Comparison of ENCODE assay signal across 8 cellular contexts in genomic region chr20:17571967-17572638, GRCh38. TPM values are rescaled to one million over a fixed set of nuclear protein-coding genes. Genes with fewer than 3 reads are reported as not detected.
DNase-seq lines count a peak whose midpoint lies in the region; ATAC-seq and TF ChIP-seq lines count a peak whose summit lies in the region.

No MANE protein-coding gene starts in this region.

- TF ChIP-seq CTCF in astrocyte of the spinal cord (IDR thresholded peaks at IDR 0.05; ENCODE audit: low read depth, low read length) = no peak
- TF ChIP-seq CTCF in lung (IDR thresholded peaks at IDR 0.05; ENCODE audit: control extremely low read depth, extremely low read depth) = no peak

- ATAC-seq in stimulated activated naive CD8-positive, alpha-beta T cell treated with anti-CD3 and anti-CD28 coated beads, Interleukin-15, amount 100 ng/mL, for 72 hours = no peak
- ATAC-seq in lung (ENCODE audit: insufficient read depth, low FRiP score) (no peak), esophagus mucosa (no peak), GM18511 (IDR thresholded peaks at IDR 0.05; ENCODE audit: unreplicated experiment) (no peak)

- peaks cover 9 to 19% of the 10 kb centered on the region in 2 donors for H3K4me1 ChIP-seq in lung (ENCODE audit: control insufficient read depth in 2 of 2, insufficient read depth in 2 of 2, low read length in 2 of 2)

- no peak for DNase-seq in stimulated activated naive CD8-positive, alpha-beta T cell treated with anti-CD3 and anti-CD28 coated beads, Interleukin-15, amount 100 ng/mL, for 72 hours
- DNase-seq in astrocyte of the spinal cord (ENCODE audit: low read depth, low spot score) (no peak), lung (ENCODE audit: low spot score) (no peak), Ammon's horn (ENCODE audit: low spot score) (no peak), NCI-H187 treated with DMSO at 0.1 percent for 48 hours (lab: John Stamatoyannopoulos, UW) (no peak)

- peaks cover 0 to 3% of the 10 kb centered on the region in 2 donors for H3K36me3 ChIP-seq in lung (ENCODE audit: control insufficient read depth in 2 of 2, insufficient read depth in 2 of 2, low read length in 2 of 2)

- H3K9me3 Mint-ChIP-seq in stimulated activated naive CD8-positive, alpha-beta T cell treated with anti-CD3 and anti-CD28 coated beads, Interleukin-15, Interleukin-2, amounts not matched to agents 100 ng/mL and 50 ng/mL, for 24 hours = no peaks in the 10 kb centered on the region
- no peaks in the 10 kb centered on the region for H3K9me3 Mint-ChIP-seq in stimulated activated naive CD8-positive, alpha-beta T cell treated with anti-CD3 and anti-CD28 coated beads, Interleukin-15, amount 100 ng/mL, for 72 hours

- peak overlapping the region; percentile 86 for H3K4me3 Mint-ChIP-seq in stimulated activated naive CD8-positive, alpha-beta T cell treated with anti-CD3 and anti-CD28 coated beads, Interleukin-15, Interleukin-2, amounts not matched to agents 100 ng/mL and 50 ng/mL, for 24 hours
- peak overlapping the region in 1 of 2 donors; percentile 92 for H3K4me3 Mint-ChIP-seq in stimulated activated naive CD8-positive, alpha-beta T cell treated with anti-CD3 and anti-CD28 coated beads, Interleukin-15, amount 100 ng/mL, for 72 hours

- peaks cover 33% of the 10 kb centered on the region for H3K4me1 Mint-ChIP-seq in stimulated activated naive CD8-positive, alpha-beta T cell treated with anti-CD3 and anti-CD28 coated beads, Interleukin-15, Interleukin-2, amounts not matched to agents 100 ng/mL and 50 ng/mL, for 24 hours (ENCODE audit: low read depth)
- H3K4me1 Mint-ChIP-seq in stimulated activated naive CD8-positive, alpha-beta T cell treated with anti-CD3 and anti-CD28 coated beads, Interleukin-15, amount 100 ng/mL, for 72 hours = peaks cover 32% of the 10 kb centered on the region

- H3K36me3 Mint-ChIP-seq in stimulated activated naive CD8-positive, alpha-beta T cell treated with anti-CD3 and anti-CD28 coated beads, Interleukin-15, Interleukin-2, amounts not matched to agents 100 ng/mL and 50 ng/mL, for 24 hours (ENCODE audit: low read depth) = no peaks in the 10 kb centered on the region

- H3K27me3 Mint-ChIP-seq in stimulated activated naive CD8-positive, alpha-beta T cell treated with anti-CD3 and anti-CD28 coated beads, Interleukin-15, Interleukin-2, amounts not matched to agents 100 ng/mL and 50 ng/mL, for 24 hours = peaks cover 6% of the 10 kb centered on the region
- H3K27me3 Mint-ChIP-seq in stimulated activated naive CD8-positive, alpha-beta T cell treated with anti-CD3 and anti-CD28 coated beads, Interleukin-15, amount 100 ng/mL, for 72 hours = peaks cover 13% of the 10 kb centered on the region

- no peaks in the 10 kb centered on the region for H3K9me3 ChIP-seq in lung (ENCODE audit: control insufficient read depth in 2 of 2, insufficient read depth in 1 of 2, low read length in 1 of 2)

- WGBS in lung, 2 donors = 51 to 69% methylated on average over 8 of the region's 8 CpGs

- H3K27ac Mint-ChIP-seq in stimulated activated naive CD8-positive, alpha-beta T cell treated with anti-CD3 and anti-CD28 coated beads, Interleukin-15, Interleukin-2, amounts not matched to agents 100 ng/mL and 50 ng/mL, for 24 hours = no peak overlapping the region
- no peak overlapping the region for H3K27ac Mint-ChIP-seq in stimulated activated naive CD8-positive, alpha-beta T cell treated with anti-CD3 and anti-CD28 coated beads, Interleukin-15, amount 100 ng/mL, for 72 hours

- H3K4me3 ChIP-seq in astrocyte of the spinal cord (ENCODE audit: low read depth, low read length) = peak overlapping the region; percentile 79
- peak overlapping the region; percentile 13 for H3K4me3 ChIP-seq in lung

- H3K27ac ChIP-seq in lung (ENCODE audit: low read depth in 1 of 2, low read length in 1 of 2) = peak overlapping the region in 1 of 2 donors; percentile 84

- H3K27me3 ChIP-seq in lung (ENCODE audit: control insufficient read depth, insufficient read depth) = no peaks in the 10 kb centered on the region

- in situ Hi-C loops in astrocyte of the spinal cord (cut with HindIII; ENCODE audit: low sequenced_read_pairs) = no loop called here

RNA-seq across cellular contexts. Expression of gene DSTN, which starts 2.2 kb away (rescaled TPM):
- total RNA-seq in lung (100 to 1,000 TPM; 348 to 412 TPM), esophagus mucosa (222 TPM)
- polyA plus RNA-seq in lung = 100 to 1,000 TPM; 313 to 532 TPM

RNA-seq across cellular contexts. Expression of gene BFSP1, which starts 40.9 kb away (rescaled TPM):
- total RNA-seq in lung (1 to 10 TPM; 1.7 to 2.8 TPM), esophagus mucosa (1.3 TPM)
- 1 to 10 TPM in 1 of 2 donors, under 1 TPM in 1; 0.65 to 1.9 TPM for polyA plus RNA-seq in lung
